Comparison of ENCODE assay signal across 1 cellular context in genomic region chr10:133011883-133012282, GRCh38.
TF ChIP-seq lines count a peak whose summit lies in the region.

No MANE protein-coding gene starts in this region.

TF ChIP-seq in H1, 55 proteins besides CTCF, POLR2A, EP300 and RAD21:
- TF ChIP-seq SIRT6 (IDR thresholded peaks at IDR 0.05; ENCODE audit: low read length): no peak
- no peak for TF ChIP-seq RXRA (IDR thresholded peaks at IDR 0.05; ENCODE audit: insufficient read depth, low read depth, low read length)
- TF ChIP-seq GTF2F1 (IDR thresholded peaks at IDR 0.05; ENCODE audit: borderline replicate concordance, low read depth, low read length): no peak
- TF ChIP-seq CHD1 (IDR thresholded peaks at IDR 0.05; ENCODE audit: low read depth, low read length): no peak
- TF ChIP-seq CREB1 (IDR thresholded peaks at IDR 0.05): no peak
- no peak for TF ChIP-seq JUND (IDR thresholded peaks at IDR 0.05; ENCODE audit: low read length)
- TF ChIP-seq CBX8 (IDR thresholded peaks at IDR 0.05; ENCODE audit: borderline replicate concordance, low read depth, low read length): no peak
- TF ChIP-seq ATF2 (IDR thresholded peaks at IDR 0.05; ENCODE audit: low read length): no peak
